Comparison of ENCODE assay signal across 9 cellular contexts in the genomic region with DNA sequence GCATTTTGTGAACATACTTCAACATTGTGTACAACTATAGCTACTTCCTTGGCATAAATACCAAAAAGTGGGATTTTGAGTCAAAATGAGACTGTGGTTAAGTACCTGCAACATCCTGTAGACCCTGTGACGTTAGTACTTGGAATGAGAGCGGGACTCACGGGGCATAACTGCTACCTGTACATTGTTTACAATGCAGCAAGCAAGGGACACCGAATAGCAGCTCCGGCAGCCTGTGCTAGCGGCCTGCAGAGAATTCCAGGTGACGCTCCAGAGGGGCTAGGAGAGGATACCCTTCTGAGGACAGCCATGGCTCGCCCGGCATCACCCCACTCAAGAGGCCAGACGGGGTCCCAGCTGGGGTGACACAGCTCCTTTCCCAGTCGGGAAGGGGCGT. TPM values are rescaled to one million over a fixed set of nuclear protein-coding genes. Genes with fewer than 3 reads are reported as not detected.
DNase-seq lines count a peak whose midpoint lies in the region; ATAC-seq, FAIRE-seq and TF ChIP-seq lines count a peak whose summit lies in the region.
"Had no signal": no experiment of that assay in that cellular context is flagged by ENCODE, and none has a peak within 500 bp of the region (broad histone marks: within the 10 kb centered on the region; RNA-seq: fewer than 3 reads in every experiment).

No MANE protein-coding gene starts in this region.

- H3K27me3 Mint-ChIP-seq in GM23338 (ENCODE audit: insufficient read depth, low read depth, poor library complexity) (peaks cover 15% of the 10 kb centered on the region), type B pancreatic cell (no peaks in the 10 kb centered on the region)

- no peaks in the 10 kb centered on the region for H3K9me2 ChIP-seq in GM23338 (ENCODE audit: insufficient read depth)

- POLR2A ChIA-PET in A549 (lab: Yijun Ruan, JAX) (interaction anchor here (1.6 kb wide), 1 partner anchor 16 kb away, joined by 4 read pairs; no protein-coding TSS in a partner anchor), HepG2 (lab: Yijun Ruan, JAX) (interaction anchor here (1.7 to 2.2 kb wide), 2 partner anchors 16 to 29 kb away, joined by 5 to 7 read pairs; no protein-coding TSS in a partner anchor)

- FAIRE-seq in A549 (lab: Jason Lieb, UNC), result no peak
- FAIRE-seq in HepG2 (lab: Jason Lieb, UNC), result no peak

- 89% methylated on average over 12 of the region's 12 CpGs for WGBS in A549 (ENCODE audit: missing lambda C conversion rate)
- 58% methylated on average over 8 of the region's 12 CpGs for WGBS in HepG2 (ENCODE audit: low lambda C conversion rate)

- H3K27ac ChIP-seq in A549 (peak overlapping the region; percentile 68 to 87), GM23338 (ENCODE audit: low read depth) (peak overlapping the region; percentile 51), HepG2 (ENCODE audit: extremely low read length, insufficient read depth, low read length) (peak overlapping the region; percentile 89)
- H3K27ac ChIP-seq: epithelial cell of prostate had no signal

- no peak for TF ChIP-seq EP300 in A549 (IDR thresholded peaks at IDR 0.05)
- no peak for TF ChIP-seq EP300 in HepG2 (IDR thresholded peaks at IDR 0.05; ENCODE audit: low read depth in 2 of 2, low read length in 2 of 2)
- TF ChIP-seq EP300 in HepG2 (CRISPR knock-in tag; IDR thresholded peaks at IDR 0.05; ENCODE audit: borderline replicate concordance), result no peak

- no peak for TF ChIP-seq RAD21 in A549 (conservative IDR thresholded peaks at IDR 0.05 in 1 of 2, IDR thresholded peaks at IDR 0.05 in 1 of 2)
- no peak for TF ChIP-seq RAD21 in HepG2 (CRISPR knock-in tag; IDR thresholded peaks at IDR 0.05)

- no TSS peak for BruUV-seq in HepG2 (replicated peaks; lab: Mats Ljungman, UMichigan)

- H3K27me3 ChIP-seq in GM23338 (ENCODE audit: insufficient read depth) (no peaks in the 10 kb centered on the region), adipocyte (replicated peaks; ENCODE audit: control insufficient read depth, insufficient read depth, low read length) (no peaks in the 10 kb centered on the region), HepG2 (ENCODE audit: control insufficient read depth in 1 of 2, insufficient read depth in 2 of 2, low read length in 2 of 2) (no peaks in the 10 kb centered on the region)

- H3K79me2 ChIP-seq in GM23338 (replicated peaks; ENCODE audit: insufficient read depth) (peaks cover 4% of the 10 kb centered on the region; the same call in 1 of the 2 replicates), HepG2 (ENCODE audit: insufficient read depth, low read length) (peaks cover 17% of the 10 kb centered on the region)

- DNase-seq in A549 (ENCODE audit: low read depth in 1 of 2, low spot score in 1 of 2) (no peak), GM23338 (ENCODE audit: low spot score) (no peak), adipocyte (ENCODE audit: low read depth) (no peak), HepG2 (ENCODE audit: low spot score) (no peak), type B pancreatic cell (ENCODE audit: extremely low spot score, unreplicated experiment) (no peak), HT-29 (ENCODE audit: low spot score) (no peak), NCI-H1436 (lab: John Stamatoyannopoulos, UW) (no peak), NCI-H1105 (lab: John Stamatoyannopoulos, UW) (no peak)

- H4K20me1 ChIP-seq in GM23338 (replicated peaks; ENCODE audit: insufficient read depth) (peaks cover 8% of the 10 kb centered on the region; the same call in 1 of the 2 replicates), HepG2 (ENCODE audit: insufficient read depth, low read length) (no peaks in the 10 kb centered on the region)

- H3K4me3 Mint-ChIP-seq in GM23338, result peak overlapping the region; percentile 89
- H3K4me3 Mint-ChIP-seq in type B pancreatic cell, result peak overlapping the region; percentile 97

- TF ChIP-seq CTCF in A549 (IDR thresholded peaks at IDR 0.05), result no peak
- no peak for TF ChIP-seq CTCF in GM23338 (conservative IDR thresholded peaks at IDR 0.05; ENCODE audit: low read depth in 2 of 2)
- no peak for TF ChIP-seq CTCF in HepG2 (CRISPR knock-in tag; IDR thresholded peaks at IDR 0.05)
- no peak for TF ChIP-seq CTCF in type B pancreatic cell (conservative IDR thresholded peaks at IDR 0.05)

- no peaks in the 10 kb centered on the region; the same call in 2 of the 3 replicates for H3K9me3 Mint-ChIP-seq in GM23338
- H3K9me3 Mint-ChIP-seq in type B pancreatic cell, result no peaks in the 10 kb centered on the region

- intact Hi-C loops in HepG2 (cut with micrococcal nuclease; ENCODE audit: unreplicated experiment), result no loop called here

- no peak for ATAC-seq in A549
- no peak for ATAC-seq in GM23338
- peak; percentile 17 for ATAC-seq in HepG2

- H3F3A ChIP-seq in GM23338 (replicated peaks; ENCODE audit: low read depth), result peaks cover 21% of the 10 kb centered on the region

- H3K4me2 ChIP-seq in A549 (peak overlapping the region; percentile 69), GM23338 (peak overlapping the region; percentile 83), HepG2 (ENCODE audit: low read depth, low read length) (peak overlapping the region; percentile 69)

- H3K4me3 ChIP-seq in A549 (peak overlapping the region; percentile 56), GM23338 (peak overlapping the region; percentile 71; the same call in 1 of the 2 replicates), adipocyte (ENCODE audit: low read length) (peak overlapping the region; percentile 82), HepG2 (replicated peaks in 1 of 3; ENCODE audit: insufficient read depth in 1 of 3, low read depth in 2 of 3, low read length in 3 of 3) (peak overlapping the region; percentile 27 to 74 (median 62); a peak in 5 of 6 replicates)

- H3K36me3 ChIP-seq in GM23338 (ENCODE audit: insufficient read depth) (peaks cover 7% of the 10 kb centered on the region; the same call in 1 of the 2 replicates), adipocyte (ENCODE audit: control insufficient read depth, insufficient read depth, low read length, severe bottlenecking) (peaks cover 14% of the 10 kb centered on the region), HepG2 (replicated peaks in 1 of 2; ENCODE audit: control insufficient read depth in 1 of 2, insufficient read depth in 2 of 2, low read length in 2 of 2) (peaks cover 1 to 9% of the 10 kb centered on the region in 2 experiments; a peak in 3 of 5 replicates)

- H3K27ac Mint-ChIP-seq in GM23338, result no peak overlapping the region
- peak overlapping the region; percentile 93 for H3K27ac Mint-ChIP-seq in type B pancreatic cell

- H3K9me3 ChIP-seq in A549 (peaks cover 28% of the 10 kb centered on the region), adipocyte (ENCODE audit: control insufficient read depth, low read length) (no peaks in the 10 kb centered on the region), HepG2 (ENCODE audit: low read length) (no peaks in the 10 kb centered on the region)

- H3K36me3 Mint-ChIP-seq in GM23338 (ENCODE audit: low read depth) (peaks cover 41% of the 10 kb centered on the region), type B pancreatic cell (peaks cover 4% of the 10 kb centered on the region)

- H2AFZ ChIP-seq in GM23338 (no peak overlapping the region), HepG2 (ENCODE audit: low read length) (no peak overlapping the region)

- in situ Hi-C loops in HepG2 (cut with HindIII; ENCODE audit: extremely low pct_ligation_motif_present, low pct_unique_long_range_greater_than_20kb), result no loop called here

- H3K9ac ChIP-seq in adipocyte (ENCODE audit: low read length) (peak overlapping the region; percentile 87), HepG2 (ENCODE audit: insufficient read depth, low read depth, low read length) (peak overlapping the region; percentile 73)

- TF ChIP-seq POLR2A in A549 (IDR thresholded peaks at IDR 0.05; ENCODE audit: low read length) (no peak), HepG2 (IDR thresholded peaks at IDR 0.05; ENCODE audit: insufficient read depth in 1 of 2, low read depth in 2 of 2, low read length in 2 of 2) (no peak)

- H3K4me1 ChIP-seq in A549 (0 out of 3 replicates have a peak, but pooled peaks cover 3% of the 10 kb centered on the region), GM23338 (ENCODE audit: insufficient read depth) (no peaks in the 10 kb centered on the region), adipocyte (ENCODE audit: control insufficient read depth, insufficient read depth, low read length) (peaks cover 14% of the 10 kb centered on the region), HepG2 (ENCODE audit: insufficient read depth, low read length) (peaks cover 75% of the 10 kb centered on the region)

- H3K4me1 Mint-ChIP-seq in GM23338, result no peaks in the 10 kb centered on the region; the same call in 2 of the 3 replicates
- H3K4me1 Mint-ChIP-seq in type B pancreatic cell (ENCODE audit: unreplicated experiment), result no peaks in the 10 kb centered on the region

- CTCF ChIA-PET in A549 (lab: Yijun Ruan, JAX), result interaction anchor here (0.6 to 0.8 kb wide), 2 partner anchors 16 to 85 kb away, joined by 3 read pairs; no protein-coding TSS in a partner anchor
- CTCF ChIA-PET in HepG2 (lab: Yijun Ruan, JAX; ENCODE audit: low intra/inter-chr PET ratio, low total read pairs), result no interaction called here

RNA-seq across cellular contexts. Expression of a gene that starts 0.8 kb away (rescaled TPM):
- 18.1 and 19.2 TPM in 2 replicates for polyA plus RNA-seq in A549 (2011; rRNA removed)
- polyA plus RNA-seq in A549 (2012; cell fraction: cytosol; rRNA removed), result 17.2 and 20.1 TPM in 2 replicates
- 75.8 and 108 TPM in 2 replicates for polyA plus RNA-seq in A549 (2012; cell fraction: nucleus; rRNA removed)
- polyA plus RNA-seq in A549 (2017; fragmentation: RNase III; extraction: RNeasy Plus Mini Kit Qiagen cat#74134 plus additional on column Dnase treatment), result 14.5 to 16.3 TPM (median 16.0 TPM) in 3 replicates
- 17.1 and 20.7 TPM in 2 replicates for polyA minus RNA-seq in A549 (2011; rRNA and poly(A)+ RNA removed)
- total RNA-seq in GM23338 (2014; rRNA removed; shearing (Covaris generic)), result 33.7 and 36.2 TPM in 2 replicates
- 32.7 and 46.5 TPM in 2 replicates for polyA plus RNA-seq in GM23338 (2016; fragmentation: Nextera tagmentation; extraction: Ambion mirVana)
- 13.3 and 15.2 TPM in 2 replicates for total RNA-seq in HepG2 (2016; rRNA removed; fragmentation: Illumina TruSeq; extraction: Trizol)
- 5.0 and 5.3 TPM in 2 replicates for total RNA-seq in HepG2 (2016; cell fraction: cytosol; rRNA removed; fragmentation: Illumina TruSeq; extraction: Trizol; ENCODE audit: low read depth)
- total RNA-seq in HepG2 (2016; cell fraction: insoluble cytoplasmic fraction; rRNA removed; fragmentation: Illumina TruSeq; extraction: Trizol), result 11.2 and 12.7 TPM in 2 replicates
- total RNA-seq in HepG2 (2016; cell fraction: membrane; rRNA removed; fragmentation: Illumina TruSeq; extraction: Trizol), result 8.0 and 8.5 TPM in 2 replicates
- 16.0 and 20.7 TPM in 2 replicates for total RNA-seq in HepG2 (2016; cell fraction: nucleus; rRNA removed; fragmentation: Illumina TruSeq; extraction: Trizol)
- polyA plus RNA-seq in HepG2 (2011; rRNA removed), result 8.2 and 9.5 TPM in 2 replicates
- 3.3 and 4.9 TPM in 2 replicates for polyA plus RNA-seq in HepG2 (2011; cell fraction: cytosol; rRNA removed)
- 20.2 and 21.6 TPM in 2 replicates for polyA plus RNA-seq in HepG2 (2011; cell fraction: nucleus; rRNA removed)
- polyA plus RNA-seq in HepG2 (2012), result 22.2 and 38.0 TPM in 2 replicates
- 1.2 and 1.3 TPM in 2 replicates for polyA plus RNA-seq in HepG2 (2016; cell fraction: cytosol; fragmentation: Illumina TruSeq; extraction: Trizol; ENCODE audit: low read depth)
- polyA plus RNA-seq in HepG2 (2016; cell fraction: insoluble cytoplasmic fraction; fragmentation: Illumina TruSeq; extraction: Trizol; ENCODE audit: low read depth), result 10.1 and 10.3 TPM in 2 replicates
- polyA plus RNA-seq in HepG2 (2016; cell fraction: membrane; fragmentation: Illumina TruSeq; extraction: Trizol; ENCODE audit: low read depth), result 2.9 and 3.4 TPM in 2 replicates
- polyA plus RNA-seq in HepG2 (2016; cell fraction: nucleus; fragmentation: Illumina TruSeq; extraction: Trizol; ENCODE audit: insufficient read depth, low read depth), result 51.3 and 54.8 TPM in 2 replicates
- 5.6 and 18.7 TPM in 2 replicates for polyA minus RNA-seq in HepG2 (2011; rRNA and poly(A)+ RNA removed; ENCODE audit: low replicate concordance)
- 7.9 and 9.9 TPM in 2 replicates for polyA minus RNA-seq in HepG2 (2011; cell fraction: cytosol; rRNA and poly(A)+ RNA removed)
- 20.4 and 22.9 TPM in 2 replicates for polyA minus RNA-seq in HepG2 (2011; cell fraction: nucleus; rRNA and poly(A)+ RNA removed)
- total RNA-seq in type B pancreatic cell (ENCODE audit: low replicate concordance), result 13.7 and 25.7 TPM in 2 replicates
- 3.9 and 4.6 TPM in 2 replicates for total RNA-seq in HT-29 (2014; rRNA removed; shearing (Covaris generic))
